13 cellular contexts compared by ENCODE assay signal in genomic region chr15:25763206-25763880, GRCh38.
A peak's percentile ranks its signal among the peaks of the same experiment; 100 is the strongest.
DNase-seq lines count a peak whose midpoint lies in the region; ATAC-seq and TF ChIP-seq lines count a peak whose summit lies in the region.
"Had no signal": no experiment of that assay in that cellular context is flagged by ENCODE, and none has a peak within 500 bp of the region (broad histone marks: within the 10 kb centered on the region; RNA-seq: fewer than 3 reads in every experiment).

No MANE protein-coding gene starts in this region.

- no peak overlapping the region for H3K4me2 ChIP-seq in smooth muscle cell

- intact Hi-C loops in right cardiac atrium (cut with DNase I): no loop called here

- H3K27ac ChIP-seq in right atrium auricular region: no peak overlapping the region
- no peak overlapping the region for H3K27ac ChIP-seq in right cardiac atrium (ENCODE audit: low read length)
- H3K27ac ChIP-seq in smooth muscle cell (ENCODE audit: low read depth): no peak overlapping the region

- no peaks in the 10 kb centered on the region for H3F3A ChIP-seq in smooth muscle cell (ENCODE audit: low read depth)

- TF ChIP-seq CTCF in right atrium auricular region (IDR thresholded peaks at IDR 0.05) (no peak), smooth muscle cell (IDR thresholded peaks at IDR 0.05; ENCODE audit: borderline replicate concordance, insufficient read depth, poor library complexity, severe bottlenecking) (no peak)

- WGBS in right cardiac atrium: 72% methylated on average over 7 of the region's 7 CpGs
- 68% methylated on average over 7 of the region's 7 CpGs for WGBS in smooth muscle cell (ENCODE audit: low lambda C conversion rate)

- no peaks in the 10 kb centered on the region for H3K79me2 ChIP-seq in smooth muscle cell (ENCODE audit: low read depth)

- H3K9me3 ChIP-seq in right atrium auricular region (no peaks in the 10 kb centered on the region), right cardiac atrium (ENCODE audit: control insufficient read depth, low read length) (no peaks in the 10 kb centered on the region), smooth muscle cell (replicated peaks; ENCODE audit: low read depth) (no peaks in the 10 kb centered on the region)

- H3K4me1 ChIP-seq in right atrium auricular region (no peaks in the 10 kb centered on the region), right cardiac atrium (ENCODE audit: control insufficient read depth, insufficient read depth, low read length) (no peaks in the 10 kb centered on the region), smooth muscle cell (ENCODE audit: low read depth) (no peaks in the 10 kb centered on the region)

- H3K36me3 ChIP-seq in right atrium auricular region (no peaks in the 10 kb centered on the region), smooth muscle cell (ENCODE audit: low read depth) (no peaks in the 10 kb centered on the region)

- H3K27me3 ChIP-seq in right atrium auricular region: no peaks in the 10 kb centered on the region
- no peaks in the 10 kb centered on the region for H3K27me3 ChIP-seq in right cardiac atrium (ENCODE audit: control insufficient read depth, insufficient read depth)
- H3K27me3 ChIP-seq in smooth muscle cell (ENCODE audit: low read depth): no peaks in the 10 kb centered on the region

- no peak overlapping the region for H3K4me3 ChIP-seq in right atrium auricular region
- H3K4me3 ChIP-seq in right cardiac atrium (ENCODE audit: low read length): no peak overlapping the region
- no peak overlapping the region for H3K4me3 ChIP-seq in smooth muscle cell

- no peak overlapping the region for H2AFZ ChIP-seq in smooth muscle cell (ENCODE audit: low read depth)

- H3K9ac ChIP-seq in smooth muscle cell (ENCODE audit: low read depth): no peak overlapping the region

- ATAC-seq in right cardiac atrium (no peak), HG02884 (IDR thresholded peaks at IDR 0.05; ENCODE audit: unreplicated experiment) (no peak), HG02759 (IDR thresholded peaks at IDR 0.05; ENCODE audit: unreplicated experiment) (no peak)
- ATAC-seq: stimulated activated naive CD8-positive, alpha-beta T cell treated with anti-CD3 and anti-CD28 coated beads, Interleukin-15, amount 100 ng/mL, for 72 hours had no signal

- no peaks in the 10 kb centered on the region for H4K20me1 ChIP-seq in smooth muscle cell (ENCODE audit: low read depth)

- peak; percentile 54 for DNase-seq in right atrium auricular region (ENCODE audit: low spot score)
- DNase-seq in right cardiac atrium: no peak
- DNase-seq in NCI-H524 treated with DMSO at 0.1 percent for 48 hours (lab: John Stamatoyannopoulos, UW): peak; percentile 74
- DNase-seq in kidney tubule cell (ENCODE audit: low spot score): peak; percentile 79
- DNase-seq in DMS153 (lab: John Stamatoyannopoulos, UW): no peak
- DNase-seq in smooth muscle cell (lab: John Stamatoyannopoulos, UW; ENCODE audit: unreplicated experiment): no peak
- DNase-seq: activated naive CD8-positive, alpha-beta T cell treated with anti-CD3 and anti-CD28 coated beads for 36 hours; activated T-cell treated with anti-CD3 and anti-CD28 coated beads for 4 hours; DMS79 treated with DMSO at 0.1 percent for 48 hours; small intestine; stimulated activated naive CD8-positive, alpha-beta T cell treated with anti-CD3 and anti-CD28 coated beads, Interleukin-15, amount 100 ng/mL, for 72 hours had no signal

Comparison
In these comparisons a context has a peak if more than half of its experiments do, and no peak if none do; other contexts are left out.
1. DNase-seq: peak in right atrium auricular region (single experiment), NCI-H524 treated with DMSO at 0.1 percent for 48 hours (single experiment) and kidney tubule cell (single experiment); none in right cardiac atrium (0 of 3), DMS153 (single experiment) and smooth muscle cell (single experiment).